ENCODE assay signal across 25 cellular contexts in the genomic region with DNA sequence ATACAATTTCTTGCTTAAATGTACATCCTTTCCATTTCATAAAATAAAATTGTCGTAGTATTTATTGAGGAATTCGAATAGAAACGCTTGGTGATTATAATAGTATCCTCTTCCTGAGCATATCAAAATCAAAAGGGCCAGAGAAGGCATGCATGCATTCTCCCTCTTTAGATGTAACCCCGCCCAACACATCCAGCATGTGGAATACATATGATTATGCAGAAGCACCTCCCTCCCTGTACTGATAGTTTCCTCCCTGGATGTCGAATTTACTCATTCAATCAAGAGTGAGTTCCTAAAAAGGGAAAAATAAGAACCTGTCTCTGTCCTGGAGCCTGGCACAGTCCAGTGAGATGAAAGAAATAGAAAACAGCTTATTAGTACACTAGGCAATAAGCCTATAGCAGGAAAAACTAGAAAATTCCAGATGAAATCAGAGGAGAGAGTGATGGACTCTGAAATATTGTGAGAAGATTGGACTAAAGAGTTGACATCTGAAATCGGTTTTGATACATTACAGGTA.
DNase-seq lines count a peak whose midpoint lies in the region; ATAC-seq, FAIRE-seq and TF ChIP-seq lines count a peak whose summit lies in the region.
"Had no signal": no experiment of that assay in that cellular context is flagged by ENCODE, and none has a peak within 500 bp of the region (broad histone marks: within the 10 kb centered on the region; RNA-seq: fewer than 3 reads in every experiment).

No MANE protein-coding gene starts in this region.

- H3K4me3 ChIP-seq in A549 (no peak overlapping the region), HAP-1 (peak overlapping the region; percentile 27), trophoblast cell (ENCODE audit: low read depth, low read length) (no peak overlapping the region), transverse colon (no peak overlapping the region)
- H3K4me3 ChIP-seq: BLaER1 treated with 17β-estradiol and CSF1 and Interleukin-3, amounts not matched to agents 10 nM and 100 nM had no signal

- H3K36me3 ChIP-seq in HAP-1 (replicated peaks) (no peaks in the 10 kb centered on the region; the same call in 1 of the 2 replicates), trophoblast cell (ENCODE audit: control insufficient read depth in 1 of 2, insufficient read depth in 2 of 2, low read length in 2 of 2) (no peaks in the 10 kb centered on the region), transverse colon (no peaks in the 10 kb centered on the region)
- H3K36me3 ChIP-seq: BLaER1 treated with 17β-estradiol and CSF1 and Interleukin-3, amounts not matched to agents 10 nM and 100 nM had no signal

- no peak for TF ChIP-seq EP300 in A549 (IDR thresholded peaks at IDR 0.05)
- TF ChIP-seq EP300 in transverse colon (IDR thresholded peaks at IDR 0.05; ENCODE audit: low read depth), result no peak

- CTCF ChIA-PET in A549 (lab: Yijun Ruan, JAX), result no interaction called here

- H3K79me2 ChIP-seq in trophoblast cell (ENCODE audit: control insufficient read depth, insufficient read depth, low read length, poor library complexity), result no peaks in the 10 kb centered on the region

- H3K18ac ChIP-seq in trophoblast cell (ENCODE audit: low read length), result no peak overlapping the region

- H3K14ac ChIP-seq in trophoblast cell (ENCODE audit: low read length), result no peak overlapping the region

- TF ChIP-seq CTCF in A549 (IDR thresholded peaks at IDR 0.05) (no peak), transverse colon (IDR thresholded peaks at IDR 0.05) (no peak)

- H3K23ac ChIP-seq in trophoblast cell (ENCODE audit: low read length), result no peak overlapping the region

- H3K27me3 ChIP-seq in HAP-1 (ENCODE audit: low read depth) (no peaks in the 10 kb centered on the region; the same call in 1 of the 2 replicates), trophoblast cell (ENCODE audit: insufficient read depth, low read length) (no peaks in the 10 kb centered on the region), transverse colon (no peaks in the 10 kb centered on the region)
- H3K27me3 ChIP-seq: BLaER1 treated with 17β-estradiol and CSF1 and Interleukin-3, amounts not matched to agents 10 nM and 100 nM had no signal

- DNase-seq in A549 (ENCODE audit: low read depth in 1 of 2, low spot score in 1 of 2), result no peak
- peak; percentile 57 to 59 for DNase-seq in HAP-1 (ENCODE audit: low spot score in 2 of 2)
- peak; percentile 17 for DNase-seq in dermis blood vessel endothelial cell
- no peak for DNase-seq in trophoblast cell
- no peak for DNase-seq in C1 segment of cervical spinal cord (lab: John Stamatoyannopoulos, UW)
- no peak for DNase-seq in transverse colon
- no peak for DNase-seq in DMS53 treated with DMSO at 0.1 percent for 48 hours (lab: John Stamatoyannopoulos, UW; ENCODE audit: unreplicated experiment)
- DNase-seq: 8988T; AML-193; CD4-positive, alpha-beta memory T cell; COR-L47; EL; GDM1; KBM-7; MM.1S; NCI-H1694; NCI-H2081; NCI-H2227 treated with DMSO at 0.1 percent for 48 hours; NCI-H526 treated with DMSO at 0.1 percent for 48 hours; RPMI8226; SHP77 had no signal

- H3K27ac ChIP-seq in A549, result peak overlapping the region; percentile 63 to 82
- no peak overlapping the region for H3K27ac ChIP-seq in trophoblast cell (ENCODE audit: low read depth, low read length)
- no peak overlapping the region for H3K27ac ChIP-seq in transverse colon
- H3K27ac ChIP-seq: BLaER1 treated with 17β-estradiol and CSF1 and Interleukin-3, amounts not matched to agents 10 nM and 100 nM had no signal

- no peak overlapping the region for H2BK12ac ChIP-seq in trophoblast cell (ENCODE audit: low read length)

- TF ChIP-seq RAD21 in A549 (conservative IDR thresholded peaks at IDR 0.05 in 1 of 2, IDR thresholded peaks at IDR 0.05 in 1 of 2), result no peak

- H2BK120ac ChIP-seq in trophoblast cell (ENCODE audit: insufficient read depth, low read length, poor library complexity), result no peak overlapping the region

- no peak overlapping the region for H3K9ac ChIP-seq in trophoblast cell (ENCODE audit: low read length)
- H3K9ac ChIP-seq: BLaER1 treated with 17β-estradiol and CSF1 and Interleukin-3, amounts not matched to agents 10 nM and 100 nM had no signal

- H4K91ac ChIP-seq in trophoblast cell (ENCODE audit: low read depth, low read length), result no peak overlapping the region

- no peak overlapping the region for H3K4ac ChIP-seq in trophoblast cell (ENCODE audit: low read depth, low read length)

- H2AK5ac ChIP-seq in trophoblast cell (ENCODE audit: low read length), result no peak overlapping the region

- in situ Hi-C loops in HAP-1 (cut with MboI; ENCODE audit: low sequenced_read_pairs), result no loop called here
- in situ Hi-C loops in transverse colon (cut with MboI; ENCODE audit: low pct_ligation_motif_present in 1 of 4, low pct_unique_long_range_greater_than_20kb in 1 of 4, low sequenced_read_pairs in 3 of 4), result no loop called here

- peak overlapping the region; percentile 63 for H2BK5ac ChIP-seq in trophoblast cell (ENCODE audit: low read depth, low read length, poor library complexity)

- no peak overlapping the region for H4K8ac ChIP-seq in trophoblast cell (ENCODE audit: low read depth, low read length)

- no peak for FAIRE-seq in A549 (lab: Jason Lieb, UNC)
- FAIRE-seq: GM12891, HTR-8/SVneo had no signal

- H4K12ac ChIP-seq in trophoblast cell (ENCODE audit: low read depth, low read length), result no peak overlapping the region

- POLR2A ChIA-PET in A549 (lab: Yijun Ruan, JAX), result no interaction called here

- H3K9me3 ChIP-seq in A549 (no peaks in the 10 kb centered on the region), HAP-1 (no peaks in the 10 kb centered on the region), trophoblast cell (ENCODE audit: insufficient read depth, low read depth, low read length) (no peaks in the 10 kb centered on the region), transverse colon (no peaks in the 10 kb centered on the region)
- H3K9me3 ChIP-seq: BLaER1 treated with 17β-estradiol and CSF1 and Interleukin-3, amounts not matched to agents 10 nM and 100 nM had no signal

- H3K4me2 ChIP-seq in A549, result no peak overlapping the region
- no peak overlapping the region for H3K4me2 ChIP-seq in trophoblast cell (ENCODE audit: low read length)
- H3K4me2 ChIP-seq: BLaER1 treated with 17β-estradiol and CSF1 and Interleukin-3, amounts not matched to agents 10 nM and 100 nM had no signal

- H2AFZ ChIP-seq in trophoblast cell (ENCODE audit: insufficient read depth, low read length, poor library complexity), result no peak overlapping the region

- H3K4me1 ChIP-seq in A549 (peaks cover 40% of the 10 kb centered on the region), HAP-1 (peaks cover 32% of the 10 kb centered on the region), trophoblast cell (ENCODE audit: control insufficient read depth in 1 of 2, insufficient read depth in 2 of 2, low read length in 2 of 2) (peaks cover 3 to 7% of the 10 kb centered on the region in 2 experiments), transverse colon (no peaks in the 10 kb centered on the region)
- H3K4me1 ChIP-seq: BLaER1 treated with 17β-estradiol and CSF1 and Interleukin-3, amounts not matched to agents 10 nM and 100 nM had no signal

- TF ChIP-seq POLR2A in A549 (IDR thresholded peaks at IDR 0.05; ENCODE audit: low read length) (no peak), transverse colon (IDR thresholded peaks at IDR 0.05) (no peak)

- no peak for ATAC-seq in A549
- no peak for ATAC-seq in GM21576 (IDR thresholded peaks at IDR 0.05; ENCODE audit: unreplicated experiment)

- H3K79me1 ChIP-seq in trophoblast cell (ENCODE audit: low read length), result peaks cover 2% of the 10 kb centered on the region

- WGBS in A549 (ENCODE audit: missing lambda C conversion rate), result 70% methylated on average over 6 of the region's 6 CpGs
- no CpG with 5 or more reads among the region's 6 CpGs for WGBS in trophoblast cell (ENCODE audit: extremely low coverage, insufficient coverage, insufficient read length)
- WGBS in transverse colon (ENCODE audit: low coverage in 1 of 2), 2 donors, result 72 to 83% methylated on average over 5 to 6 of the region's 6 CpGs

- intact Hi-C loops in transverse colon (cut with DNase I; ENCODE audit: low total_unique reads), result no loop called here

TF ChIP-seq in A549, 52 proteins besides CTCF, POLR2A, EP300 and RAD21:
- no peak for TF ChIP-seq PHF8 (IDR thresholded peaks at IDR 0.05; ENCODE audit: borderline replicate concordance, low read depth)
- TF ChIP-seq TFCP2L1 (CRISPR knock-in tag; IDR thresholded peaks at IDR 0.05), result no peak
- no peak for TF ChIP-seq HDAC2 (IDR thresholded peaks at IDR 0.05)
- TF ChIP-seq, protein P1, sequence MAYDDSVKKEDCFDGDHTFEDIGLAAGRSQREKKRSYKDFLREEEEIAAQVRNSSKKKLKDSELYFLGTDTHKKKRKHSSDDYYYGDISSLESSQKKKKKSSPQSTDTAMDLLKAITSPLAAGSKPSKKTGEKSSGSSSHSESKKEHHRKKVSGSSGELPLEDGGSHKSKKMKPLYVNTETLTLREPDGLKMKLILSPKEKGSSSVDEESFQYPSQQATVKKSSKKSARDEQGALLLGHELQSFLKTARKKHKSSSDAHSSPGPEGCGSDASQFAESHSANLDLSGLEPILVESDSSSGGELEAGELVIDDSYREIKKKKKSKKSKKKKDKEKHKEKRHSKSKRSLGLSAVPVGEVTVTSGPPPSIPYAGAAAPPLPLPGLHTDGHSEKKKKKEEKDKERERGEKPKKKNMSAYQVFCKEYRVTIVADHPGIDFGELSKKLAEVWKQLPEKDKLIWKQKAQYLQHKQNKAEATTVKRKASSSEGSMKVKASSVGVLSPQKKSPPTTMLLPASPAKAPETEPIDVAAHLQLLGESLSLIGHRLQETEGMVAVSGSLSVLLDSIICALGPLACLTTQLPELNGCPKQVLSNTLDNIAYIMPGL (CRISPR knock-in tag; IDR thresholded peaks at IDR 0.05; ENCODE audit: borderline replicate concordance), result no peak
- no peak for TF ChIP-seq FOXS1 (CRISPR knock-in tag; IDR thresholded peaks at IDR 0.05)
- TF ChIP-seq ESRRA (IDR thresholded peaks at IDR 0.05; ENCODE audit: borderline replicate concordance, low read length), result no peak
- no peak for TF ChIP-seq GATA3 (IDR thresholded peaks at IDR 0.05; ENCODE audit: borderline replicate concordance)
- TF ChIP-seq, protein P2, sequence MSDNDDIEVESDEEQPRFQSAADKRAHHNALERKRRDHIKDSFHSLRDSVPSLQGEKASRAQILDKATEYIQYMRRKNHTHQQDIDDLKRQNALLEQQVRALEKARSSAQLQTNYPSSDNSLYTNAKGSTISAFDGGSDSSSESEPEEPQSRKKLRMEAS (IDR thresholded peaks at IDR 0.05), result no peak

Comparison
In these comparisons a context has a peak if more than half of its experiments do, and no peak if none do; other contexts are left out.
1. DNase-seq: peak in HAP-1 (2 of 2) and dermis blood vessel endothelial cell (single experiment); none in A549 (0 of 2), trophoblast cell (0 of 2), C1 segment of cervical spinal cord (0 of 14), transverse colon (single experiment) and DMS53 treated with DMSO at 0.1 percent for 48 hours (single experiment).
2. H3K27ac ChIP-seq: peak in A549 (2 of 2); none in trophoblast cell (single experiment) and transverse colon (0 of 4).